ENCODE assay signal across 31 cellular contexts in genomic region chr4:157300678-157301077, GRCh38.
DNase-seq lines count a peak whose midpoint lies in the region; ATAC-seq and TF ChIP-seq lines count a peak whose summit lies in the region.
"Had no signal": no experiment of that assay in that cellular context is flagged by ENCODE, and none has a peak within 500 bp of the region (broad histone marks: within the 10 kb centered on the region; RNA-seq: fewer than 3 reads in every experiment).

No MANE protein-coding gene starts in this region.

- peaks cover 22% of the 10 kb centered on the region for H3K79me2 ChIP-seq in neural cell (replicated peaks; ENCODE audit: insufficient read depth, low read length)

- no peaks in the 10 kb centered on the region for H3F3A ChIP-seq in neural cell (ENCODE audit: insufficient read depth, low read length, poor library complexity, severe bottlenecking)

- H3K27me3 ChIP-seq in neural cell (ENCODE audit: insufficient read depth, low read depth, low read length) = no peaks in the 10 kb centered on the region
- H3K27me3 ChIP-seq: dorsolateral prefrontal cortex, sigmoid colon, testis, uterus had no signal

- TF ChIP-seq POLR2A in GM18505 (IDR thresholded peaks at IDR 0.05; ENCODE audit: borderline replicate concordance, extremely low read depth, insufficient read depth, insufficient read length) = no peak

- H4K20me1 ChIP-seq in neural cell (ENCODE audit: insufficient read depth) = peaks cover 14% of the 10 kb centered on the region

- no peaks in the 10 kb centered on the region for H3K9me3 ChIP-seq in neural cell (ENCODE audit: low read length)
- H3K9me3 ChIP-seq: prostate gland, sigmoid colon, testis, uterus had no signal

- no peak for TF ChIP-seq CTCF in neural cell (IDR thresholded peaks at IDR 0.05; ENCODE audit: poor library complexity, severe bottlenecking)

- no peak overlapping the region for H3K27ac ChIP-seq in neural cell (ENCODE audit: low read length)
- H3K27ac ChIP-seq: prostate gland, sigmoid colon, testis, uterus, VCaP had no signal

- no peak overlapping the region for H3K9ac ChIP-seq in neural cell (ENCODE audit: low read length)

- peak overlapping the region; percentile 2 for H3K4me3 ChIP-seq in neural cell (ENCODE audit: low read length)
- H3K4me3 ChIP-seq: prostate gland, sigmoid colon, testis, uterus had no signal

- TF ChIP-seq EP300 in neural cell (conservative IDR thresholded peaks at IDR 0.05; ENCODE audit: poor library complexity, severe bottlenecking) = no peak

- TF ChIP-seq RAD21 in neural cell (conservative IDR thresholded peaks at IDR 0.05) = no peak

- no peaks in the 10 kb centered on the region for H3K9me2 ChIP-seq in neural cell (ENCODE audit: insufficient read depth, low read length)

- DNase-seq in NCI-H1694 treated with DMSO at 0.1 percent for 48 hours (lab: John Stamatoyannopoulos, UW) (peak; percentile 8), NCI-H1694 (lab: John Stamatoyannopoulos, UW) (no peak), NCI-H446 (lab: John Stamatoyannopoulos, UW) (peak; percentile 32 to 71), SIG-M5 treated with dmso at 0.1 percent for 504 hours (lab: John Stamatoyannopoulos, UW; ENCODE audit: unreplicated experiment) (no peak)
- no peak for DNase-seq in stimulated activated naive CD8-positive, alpha-beta T cell treated with anti-CD3 and anti-CD28 coated beads, Interleukin-15, Interleukin-2, amounts not matched to agents 100 U/mL and 50 U/mL, for 24 hours
- DNase-seq: 8988T; activated CD4-positive, alpha-beta T cell treated with anti-CD3 and anti-CD28 coated beads for 48 hours; activated gamma-delta T cell treated with Interleukin-2 at 50 U/mL for 16 hours; activated T-cell treated with anti-CD3 and anti-CD28 coated beads, Interleukin-2, amount 50 U/mL, for 24 hours; AML-193; CD4-positive, alpha-beta T cell; DMS153; GOT3; IMR-90; left ventricle myocardium superior; NCI-H1048; NCI-H82; PC-3; SHP77; sigmoid colon; stimulated activated naive CD4-positive, alpha-beta T cell; SW 1271; T-helper 9 cell; testis; uterus had no signal

- H3K36me3 ChIP-seq in neural cell (ENCODE audit: insufficient read depth, low read length) = peaks cover 8% of the 10 kb centered on the region
- H3K36me3 ChIP-seq: prostate gland, sigmoid colon, uterus had no signal

- no peak for ATAC-seq in SK-N-SH treated with all-trans-retinoic acid at 6 μM for 48 hours
- ATAC-seq in stimulated activated naive CD8-positive, alpha-beta T cell treated with anti-CD3 and anti-CD28 coated beads, Interleukin-15, Interleukin-2, amounts not matched to agents 100 U/mL and 50 U/mL, for 24 hours = no peak
- no peak for ATAC-seq in GM18505 (IDR thresholded peaks at IDR 0.05; ENCODE audit: unreplicated experiment)
- ATAC-seq: left ventricle myocardium superior, PC-3 had no signal

- H3K4me2 ChIP-seq in neural cell (ENCODE audit: low read length) = no peak overlapping the region

- H2AFZ ChIP-seq in neural cell (ENCODE audit: low read depth, low read length) = no peak overlapping the region

TF ChIP-seq in SK-N-SH treated with all-trans-retinoic acid at 6 μM for 48 hours, 23 proteins besides CTCF, POLR2A, EP300 and RAD21:
- no peak for TF ChIP-seq CREB5 (CRISPR knock-in tag; IDR thresholded peaks at IDR 0.05; ENCODE audit: low read depth)
- TF ChIP-seq TCF4 (CRISPR knock-in tag; IDR thresholded peaks at IDR 0.05; ENCODE audit: borderline replicate concordance) = peak; percentile 21; the same call in 1 of the 2 replicates
- no peak for TF ChIP-seq TSHZ2 (CRISPR knock-in tag; IDR thresholded peaks at IDR 0.05)

TF ChIP-seq in neural cell, 6 proteins besides CTCF, POLR2A, EP300 and RAD21:
- TF ChIP-seq MXI1 (conservative IDR thresholded peaks at IDR 0.05; ENCODE audit: poor library complexity, severe bottlenecking) = no peak
- no peak for TF ChIP-seq POLR2AphosphoS5 (IDR thresholded peaks at IDR 0.05)
- no peak for TF ChIP-seq TAF1 (IDR thresholded peaks at IDR 0.05; ENCODE audit: low read depth)
- no peak for TF ChIP-seq SMC3 (conservative IDR thresholded peaks at IDR 0.05; ENCODE audit: poor library complexity)
- TF ChIP-seq EZH2 (IDR thresholded peaks at IDR 0.05; ENCODE audit: borderline replicate concordance, insufficient read depth, low read length, poor library complexity, severe bottlenecking) = no peak
- TF ChIP-seq REST (IDR thresholded peaks at IDR 0.05; ENCODE audit: borderline replicate concordance) = no peak
TF ChIP-seq in neural cell: peak in this region for 0.

Comparison
In these comparisons a context has a peak if more than half of its experiments do, and no peak if none do; other contexts are left out.
1. DNase-seq: peak in NCI-H1694 treated with DMSO at 0.1 percent for 48 hours (single experiment) and NCI-H446 (2 of 2); none in NCI-H1694 (single experiment), stimulated activated naive CD8-positive, alpha-beta T cell treated with anti-CD3 and anti-CD28 coated beads, Interleukin-15, Interleukin-2, amounts not matched to agents 100 U/mL and 50 U/mL, for 24 hours (single experiment) and SIG-M5 treated with dmso at 0.1 percent for 504 hours (single experiment).